ENCODE assay signal across 1 cellular context in the genomic region with DNA sequence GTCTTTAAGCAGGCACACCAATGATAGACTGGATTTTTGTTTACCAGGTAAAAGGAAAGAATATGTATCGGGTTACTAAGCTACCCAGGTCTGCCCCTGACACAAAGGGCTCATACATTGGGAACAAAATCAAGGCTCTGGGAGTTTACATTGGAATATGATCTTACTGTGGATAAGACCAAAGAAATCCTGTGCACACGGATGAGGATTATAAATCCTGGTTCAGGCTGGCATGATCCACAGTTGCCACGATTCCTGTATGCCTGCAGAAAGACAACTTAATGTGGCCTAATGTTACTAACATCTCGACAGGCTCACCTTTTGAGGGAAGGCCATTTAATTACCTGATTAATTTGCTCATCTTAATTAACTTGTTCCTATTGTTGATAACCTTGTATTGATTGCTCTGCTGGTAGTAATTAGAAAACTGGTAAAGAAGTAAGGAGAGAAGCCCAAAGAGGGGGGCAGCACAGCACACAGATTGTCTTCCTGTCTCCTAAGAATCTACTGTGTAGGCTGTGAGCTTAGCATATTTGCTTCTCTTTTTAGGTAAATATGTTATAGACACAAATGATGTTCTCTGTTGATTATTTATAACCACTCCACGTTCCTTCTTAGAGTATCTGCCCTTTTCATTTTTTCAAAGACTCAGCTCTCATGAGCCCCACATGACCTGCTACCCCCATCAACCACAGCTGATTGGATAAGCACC.
TF ChIP-seq lines count a peak whose summit lies in the region.

No MANE protein-coding gene starts in this region.

TF ChIP-seq in HepG2, 621 proteins besides CTCF, POLR2A, EP300 and RAD21 (continued from another document and continues in another):
- TF ChIP-seq GTF2F1 (IDR thresholded peaks at IDR 0.05; ENCODE audit: low read length): no peak
- peak; percentile 93 for TF ChIP-seq ZNF143 (CRISPR knock-in tag; IDR thresholded peaks at IDR 0.05)
- no peak for TF ChIP-seq CC2D1A (CRISPR knock-in tag; IDR thresholded peaks at IDR 0.05)
- TF ChIP-seq MED1 (CRISPR knock-in tag; IDR thresholded peaks at IDR 0.05): no peak; the same call in 1 of the 2 replicates
- TF ChIP-seq, protein P1, sequence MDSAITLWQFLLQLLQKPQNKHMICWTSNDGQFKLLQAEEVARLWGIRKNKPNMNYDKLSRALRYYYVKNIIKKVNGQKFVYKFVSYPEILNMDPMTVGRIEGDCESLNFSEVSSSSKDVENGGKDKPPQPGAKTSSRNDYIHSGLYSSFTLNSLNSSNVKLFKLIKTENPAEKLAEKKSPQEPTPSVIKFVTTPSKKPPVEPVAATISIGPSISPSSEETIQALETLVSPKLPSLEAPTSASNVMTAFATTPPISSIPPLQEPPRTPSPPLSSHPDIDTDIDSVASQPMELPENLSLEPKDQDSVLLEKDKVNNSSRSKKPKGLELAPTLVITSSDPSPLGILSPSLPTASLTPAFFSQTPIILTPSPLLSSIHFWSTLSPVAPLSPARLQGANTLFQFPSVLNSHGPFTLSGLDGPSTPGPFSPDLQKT (CRISPR knock-in tag; IDR thresholded peaks at IDR 0.05; ENCODE audit: borderline replicate concordance): no peak
- no peak for TF ChIP-seq FOSL1 (CRISPR knock-in tag; IDR thresholded peaks at IDR 0.05; ENCODE audit: borderline replicate concordance)
- TF ChIP-seq DMAP1 (CRISPR knock-in tag; IDR thresholded peaks at IDR 0.05): 0 out of 2 replicates have a peak, but pooled peaks have one; percentile 26
- peak; percentile 77 for TF ChIP-seq ZNF331 (CRISPR knock-in tag; IDR thresholded peaks at IDR 0.05)
- peak; percentile 31; the same call in 1 of the 2 replicates for TF ChIP-seq TGIF2 (CRISPR knock-in tag; IDR thresholded peaks at IDR 0.05)
- TF ChIP-seq ZNF672 (CRISPR knock-in tag; IDR thresholded peaks at IDR 0.05): no peak
- TF ChIP-seq TEAD3 (CRISPR knock-in tag; optimal IDR thresholded peaks at IDR 0.05; ENCODE audit: borderline replicate concordance): peak; percentile 75
- TF ChIP-seq ZBTB38 (CRISPR knock-in tag; IDR thresholded peaks at IDR 0.05): no peak
- TF ChIP-seq TMF1 (CRISPR knock-in tag; IDR thresholded peaks at IDR 0.05; ENCODE audit: low read depth): no peak
- TF ChIP-seq GATAD1 (CRISPR knock-in tag; IDR thresholded peaks at IDR 0.05): peak; percentile 35; the same call in 1 of the 2 replicates
- TF ChIP-seq, protein P2, sequence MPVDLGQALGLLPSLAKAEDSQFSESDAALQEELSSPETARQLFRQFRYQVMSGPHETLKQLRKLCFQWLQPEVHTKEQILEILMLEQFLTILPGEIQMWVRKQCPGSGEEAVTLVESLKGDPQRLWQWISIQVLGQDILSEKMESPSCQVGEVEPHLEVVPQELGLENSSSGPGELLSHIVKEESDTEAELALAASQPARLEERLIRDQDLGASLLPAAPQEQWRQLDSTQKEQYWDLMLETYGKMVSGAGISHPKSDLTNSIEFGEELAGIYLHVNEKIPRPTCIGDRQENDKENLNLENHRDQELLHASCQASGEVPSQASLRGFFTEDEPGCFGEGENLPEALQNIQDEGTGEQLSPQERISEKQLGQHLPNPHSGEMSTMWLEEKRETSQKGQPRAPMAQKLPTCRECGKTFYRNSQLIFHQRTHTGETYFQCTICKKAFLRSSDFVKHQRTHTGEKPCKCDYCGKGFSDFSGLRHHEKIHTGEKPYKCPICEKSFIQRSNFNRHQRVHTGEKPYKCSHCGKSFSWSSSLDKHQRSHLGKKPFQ (CRISPR knock-in tag; IDR thresholded peaks at IDR 0.05; ENCODE audit: insufficient replicate concordance): no peak
- no peak for TF ChIP-seq ZNF547 (CRISPR knock-in tag; IDR thresholded peaks at IDR 0.05)
- no peak for TF ChIP-seq EEA1 (CRISPR knock-in tag; IDR thresholded peaks at IDR 0.05; ENCODE audit: borderline replicate concordance)
- TF ChIP-seq, protein P3, sequence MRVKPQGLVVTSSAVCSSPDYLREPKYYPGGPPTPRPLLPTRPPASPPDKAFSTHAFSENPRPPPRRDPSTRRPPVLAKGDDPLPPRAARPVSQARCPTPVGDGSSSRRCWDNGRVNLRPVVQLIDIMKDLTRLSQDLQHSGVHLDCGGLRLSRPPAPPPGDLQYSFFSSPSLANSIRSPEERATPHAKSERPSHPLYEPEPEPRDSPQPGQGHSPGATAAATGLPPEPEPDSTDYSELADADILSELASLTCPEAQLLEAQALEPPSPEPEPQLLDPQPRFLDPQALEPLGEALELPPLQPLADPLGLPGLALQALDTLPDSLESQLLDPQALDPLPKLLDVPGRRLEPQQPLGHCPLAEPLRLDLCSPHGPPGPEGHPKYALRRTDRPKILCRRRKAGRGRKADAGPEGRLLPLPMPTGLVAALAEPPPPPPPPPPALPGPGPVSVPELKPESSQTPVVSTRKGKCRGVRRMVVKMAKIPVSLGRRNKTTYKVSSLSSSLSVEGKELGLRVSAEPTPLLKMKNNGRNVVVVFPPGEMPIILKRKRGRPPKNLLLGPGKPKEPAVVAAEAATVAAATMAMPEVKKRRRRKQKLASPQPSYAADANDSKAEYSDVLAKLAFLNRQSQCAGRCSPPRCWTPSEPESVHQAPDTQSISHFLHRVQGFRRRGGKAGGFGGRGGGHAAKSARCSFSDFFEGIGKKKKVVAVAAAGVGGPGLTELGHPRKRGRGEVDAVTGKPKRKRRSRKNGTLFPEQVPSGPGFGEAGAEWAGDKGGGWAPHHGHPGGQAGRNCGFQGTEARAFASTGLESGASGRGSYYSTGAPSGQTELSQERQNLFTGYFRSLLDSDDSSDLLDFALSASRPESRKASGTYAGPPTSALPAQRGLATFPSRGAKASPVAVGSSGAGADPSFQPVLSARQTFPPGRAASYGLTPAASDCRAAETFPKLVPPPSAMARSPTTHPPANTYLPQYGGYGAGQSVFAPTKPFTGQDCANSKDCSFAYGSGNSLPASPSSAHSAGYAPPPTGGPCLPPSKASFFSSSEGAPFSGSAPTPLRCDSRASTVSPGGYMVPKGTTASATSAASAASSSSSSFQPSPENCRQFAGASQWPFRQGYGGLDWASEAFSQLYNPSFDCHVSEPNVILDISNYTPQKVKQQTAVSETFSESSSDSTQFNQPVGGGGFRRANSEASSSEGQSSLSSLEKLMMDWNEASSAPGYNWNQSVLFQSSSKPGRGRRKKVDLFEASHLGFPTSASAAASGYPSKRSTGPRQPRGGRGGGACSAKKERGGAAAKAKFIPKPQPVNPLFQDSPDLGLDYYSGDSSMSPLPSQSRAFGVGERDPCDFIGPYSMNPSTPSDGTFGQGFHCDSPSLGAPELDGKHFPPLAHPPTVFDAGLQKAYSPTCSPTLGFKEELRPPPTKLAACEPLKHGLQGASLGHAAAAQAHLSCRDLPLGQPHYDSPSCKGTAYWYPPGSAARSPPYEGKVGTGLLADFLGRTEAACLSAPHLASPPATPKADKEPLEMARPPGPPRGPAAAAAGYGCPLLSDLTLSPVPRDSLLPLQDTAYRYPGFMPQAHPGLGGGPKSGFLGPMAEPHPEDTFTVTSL (CRISPR knock-in tag; IDR thresholded peaks at IDR 0.05; ENCODE audit: borderline replicate concordance): peak; percentile 86; the same call in 1 of the 2 replicates
- TF ChIP-seq, protein P4, sequence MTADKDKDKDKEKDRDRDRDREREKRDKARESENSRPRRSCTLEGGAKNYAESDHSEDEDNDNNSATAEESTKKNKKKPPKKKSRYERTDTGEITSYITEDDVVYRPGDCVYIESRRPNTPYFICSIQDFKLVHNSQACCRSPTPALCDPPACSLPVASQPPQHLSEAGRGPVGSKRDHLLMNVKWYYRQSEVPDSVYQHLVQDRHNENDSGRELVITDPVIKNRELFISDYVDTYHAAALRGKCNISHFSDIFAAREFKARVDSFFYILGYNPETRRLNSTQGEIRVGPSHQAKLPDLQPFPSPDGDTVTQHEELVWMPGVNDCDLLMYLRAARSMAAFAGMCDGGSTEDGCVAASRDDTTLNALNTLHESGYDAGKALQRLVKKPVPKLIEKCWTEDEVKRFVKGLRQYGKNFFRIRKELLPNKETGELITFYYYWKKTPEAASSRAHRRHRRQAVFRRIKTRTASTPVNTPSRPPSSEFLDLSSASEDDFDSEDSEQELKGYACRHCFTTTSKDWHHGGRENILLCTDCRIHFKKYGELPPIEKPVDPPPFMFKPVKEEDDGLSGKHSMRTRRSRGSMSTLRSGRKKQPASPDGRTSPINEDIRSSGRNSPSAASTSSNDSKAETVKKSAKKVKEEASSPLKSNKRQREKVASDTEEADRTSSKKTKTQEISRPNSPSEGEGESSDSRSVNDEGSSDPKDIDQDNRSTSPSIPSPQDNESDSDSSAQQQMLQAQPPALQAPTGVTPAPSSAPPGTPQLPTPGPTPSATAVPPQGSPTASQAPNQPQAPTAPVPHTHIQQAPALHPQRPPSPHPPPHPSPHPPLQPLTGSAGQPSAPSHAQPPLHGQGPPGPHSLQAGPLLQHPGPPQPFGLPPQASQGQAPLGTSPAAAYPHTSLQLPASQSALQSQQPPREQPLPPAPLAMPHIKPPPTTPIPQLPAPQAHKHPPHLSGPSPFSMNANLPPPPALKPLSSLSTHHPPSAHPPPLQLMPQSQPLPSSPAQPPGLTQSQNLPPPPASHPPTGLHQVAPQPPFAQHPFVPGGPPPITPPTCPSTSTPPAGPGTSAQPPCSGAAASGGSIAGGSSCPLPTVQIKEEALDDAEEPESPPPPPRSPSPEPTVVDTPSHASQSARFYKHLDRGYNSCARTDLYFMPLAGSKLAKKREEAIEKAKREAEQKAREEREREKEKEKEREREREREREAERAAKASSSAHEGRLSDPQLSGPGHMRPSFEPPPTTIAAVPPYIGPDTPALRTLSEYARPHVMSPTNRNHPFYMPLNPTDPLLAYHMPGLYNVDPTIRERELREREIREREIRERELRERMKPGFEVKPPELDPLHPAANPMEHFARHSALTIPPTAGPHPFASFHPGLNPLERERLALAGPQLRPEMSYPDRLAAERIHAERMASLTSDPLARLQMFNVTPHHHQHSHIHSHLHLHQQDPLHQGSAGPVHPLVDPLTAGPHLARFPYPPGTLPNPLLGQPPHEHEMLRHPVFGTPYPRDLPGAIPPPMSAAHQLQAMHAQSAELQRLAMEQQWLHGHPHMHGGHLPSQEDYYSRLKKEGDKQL (CRISPR knock-in tag; IDR thresholded peaks at IDR 0.05; ENCODE audit: low read depth): 0 out of 2 replicates have a peak, but pooled peaks have one; percentile 58
- TF ChIP-seq TARDBP (CRISPR knock-in tag; IDR thresholded peaks at IDR 0.05): peak; percentile 75
- TF ChIP-seq ZNF678 (CRISPR knock-in tag; IDR thresholded peaks at IDR 0.05): 0 out of 2 replicates have a peak, but pooled peaks have one; percentile 49
- no peak for TF ChIP-seq ETV6 (CRISPR knock-in tag; conservative IDR thresholded peaks at IDR 0.05)
- no peak for TF ChIP-seq ZNF282 (IDR thresholded peaks at IDR 0.05; ENCODE audit: partially characterized antibody)
- TF ChIP-seq TBP (CRISPR knock-in tag; IDR thresholded peaks at IDR 0.05): no peak
- no peak for TF ChIP-seq ZBTB42 (CRISPR knock-in tag; IDR thresholded peaks at IDR 0.05)
- TF ChIP-seq, protein P5, sequence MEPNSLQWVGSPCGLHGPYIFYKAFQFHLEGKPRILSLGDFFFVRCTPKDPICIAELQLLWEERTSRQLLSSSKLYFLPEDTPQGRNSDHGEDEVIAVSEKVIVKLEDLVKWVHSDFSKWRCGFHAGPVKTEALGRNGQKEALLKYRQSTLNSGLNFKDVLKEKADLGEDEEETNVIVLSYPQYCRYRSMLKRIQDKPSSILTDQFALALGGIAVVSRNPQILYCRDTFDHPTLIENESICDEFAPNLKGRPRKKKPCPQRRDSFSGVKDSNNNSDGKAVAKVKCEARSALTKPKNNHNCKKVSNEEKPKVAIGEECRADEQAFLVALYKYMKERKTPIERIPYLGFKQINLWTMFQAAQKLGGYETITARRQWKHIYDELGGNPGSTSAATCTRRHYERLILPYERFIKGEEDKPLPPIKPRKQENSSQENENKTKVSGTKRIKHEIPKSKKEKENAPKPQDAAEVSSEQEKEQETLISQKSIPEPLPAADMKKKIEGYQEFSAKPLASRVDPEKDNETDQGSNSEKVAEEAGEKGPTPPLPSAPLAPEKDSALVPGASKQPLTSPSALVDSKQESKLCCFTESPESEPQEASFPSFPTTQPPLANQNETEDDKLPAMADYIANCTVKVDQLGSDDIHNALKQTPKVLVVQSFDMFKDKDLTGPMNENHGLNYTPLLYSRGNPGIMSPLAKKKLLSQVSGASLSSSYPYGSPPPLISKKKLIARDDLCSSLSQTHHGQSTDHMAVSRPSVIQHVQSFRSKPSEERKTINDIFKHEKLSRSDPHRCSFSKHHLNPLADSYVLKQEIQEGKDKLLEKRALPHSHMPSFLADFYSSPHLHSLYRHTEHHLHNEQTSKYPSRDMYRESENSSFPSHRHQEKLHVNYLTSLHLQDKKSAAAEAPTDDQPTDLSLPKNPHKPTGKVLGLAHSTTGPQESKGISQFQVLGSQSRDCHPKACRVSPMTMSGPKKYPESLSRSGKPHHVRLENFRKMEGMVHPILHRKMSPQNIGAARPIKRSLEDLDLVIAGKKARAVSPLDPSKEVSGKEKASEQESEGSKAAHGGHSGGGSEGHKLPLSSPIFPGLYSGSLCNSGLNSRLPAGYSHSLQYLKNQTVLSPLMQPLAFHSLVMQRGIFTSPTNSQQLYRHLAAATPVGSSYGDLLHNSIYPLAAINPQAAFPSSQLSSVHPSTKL (CRISPR knock-in tag; IDR thresholded peaks at IDR 0.05): peak; percentile 92
- TF ChIP-seq, protein P6, sequence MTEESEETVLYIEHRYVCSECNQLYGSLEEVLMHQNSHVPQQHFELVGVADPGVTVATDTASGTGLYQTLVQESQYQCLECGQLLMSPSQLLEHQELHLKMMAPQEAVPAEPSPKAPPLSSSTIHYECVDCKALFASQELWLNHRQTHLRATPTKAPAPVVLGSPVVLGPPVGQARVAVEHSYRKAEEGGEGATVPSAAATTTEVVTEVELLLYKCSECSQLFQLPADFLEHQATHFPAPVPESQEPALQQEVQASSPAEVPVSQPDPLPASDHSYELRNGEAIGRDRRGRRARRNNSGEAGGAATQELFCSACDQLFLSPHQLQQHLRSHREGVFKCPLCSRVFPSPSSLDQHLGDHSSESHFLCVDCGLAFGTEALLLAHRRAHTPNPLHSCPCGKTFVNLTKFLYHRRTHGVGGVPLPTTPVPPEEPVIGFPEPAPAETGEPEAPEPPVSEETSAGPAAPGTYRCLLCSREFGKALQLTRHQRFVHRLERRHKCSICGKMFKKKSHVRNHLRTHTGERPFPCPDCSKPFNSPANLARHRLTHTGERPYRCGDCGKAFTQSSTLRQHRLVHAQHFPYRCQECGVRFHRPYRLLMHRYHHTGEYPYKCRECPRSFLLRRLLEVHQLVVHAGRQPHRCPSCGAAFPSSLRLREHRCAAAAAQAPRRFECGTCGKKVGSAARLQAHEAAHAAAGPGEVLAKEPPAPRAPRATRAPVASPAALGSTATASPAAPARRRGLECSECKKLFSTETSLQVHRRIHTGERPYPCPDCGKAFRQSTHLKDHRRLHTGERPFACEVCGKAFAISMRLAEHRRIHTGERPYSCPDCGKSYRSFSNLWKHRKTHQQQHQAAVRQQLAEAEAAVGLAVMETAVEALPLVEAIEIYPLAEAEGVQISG (CRISPR knock-in tag; IDR thresholded peaks at IDR 0.05): peak; percentile 32; the same call in 1 of the 2 replicates
- TF ChIP-seq SPEN (CRISPR knock-in tag; IDR thresholded peaks at IDR 0.05; ENCODE audit: low read depth): no peak
- TF ChIP-seq ZNF761 (CRISPR knock-in tag; conservative IDR thresholded peaks at IDR 0.05): peak; percentile 73; the same call in 1 of the 2 replicates
- TF ChIP-seq ZNF619 (CRISPR knock-in tag; IDR thresholded peaks at IDR 0.05): no peak
- TF ChIP-seq SP4 (CRISPR knock-in tag; IDR thresholded peaks at IDR 0.05): peak; percentile 43
- TF ChIP-seq, protein P7, sequence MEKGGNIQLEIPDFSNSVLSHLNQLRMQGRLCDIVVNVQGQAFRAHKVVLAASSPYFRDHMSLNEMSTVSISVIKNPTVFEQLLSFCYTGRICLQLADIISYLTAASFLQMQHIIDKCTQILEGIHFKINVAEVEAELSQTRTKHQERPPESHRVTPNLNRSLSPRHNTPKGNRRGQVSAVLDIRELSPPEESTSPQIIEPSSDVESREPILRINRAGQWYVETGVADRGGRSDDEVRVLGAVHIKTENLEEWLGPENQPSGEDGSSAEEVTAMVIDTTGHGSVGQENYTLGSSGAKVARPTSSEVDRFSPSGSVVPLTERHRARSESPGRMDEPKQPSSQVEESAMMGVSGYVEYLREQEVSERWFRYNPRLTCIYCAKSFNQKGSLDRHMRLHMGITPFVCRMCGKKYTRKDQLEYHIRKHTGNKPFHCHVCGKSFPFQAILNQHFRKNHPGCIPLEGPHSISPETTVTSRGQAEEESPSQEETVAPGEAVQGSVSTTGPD (CRISPR knock-in tag; IDR thresholded peaks at IDR 0.05): 0 out of 2 replicates have a peak, but pooled peaks have one; percentile 60
